Comparison of ENCODE assay signal across 16 cellular contexts in genomic region chr16:9238346-9238745, GRCh38.
DNase-seq lines count a peak whose midpoint lies in the region; ATAC-seq and TF ChIP-seq lines count a peak whose summit lies in the region.
"Had no signal": no experiment of that assay in that cellular context is flagged by ENCODE, and none has a peak within 500 bp of the region (broad histone marks: within the 10 kb centered on the region; RNA-seq: fewer than 3 reads in every experiment).

No MANE protein-coding gene starts in this region.

- H3K4me3 Mint-ChIP-seq in WTC11 = no peak overlapping the region
- H3K4me3 Mint-ChIP-seq: B cell; CD4-positive, alpha-beta T cell; CD8-positive, alpha-beta T cell had no signal

- peaks cover 19% of the 10 kb centered on the region for H3K9me3 Mint-ChIP-seq in WTC11
- H3K9me3 Mint-ChIP-seq: CD4-positive, alpha-beta T cell had no signal

- ATAC-seq in GM19351 (IDR thresholded peaks at IDR 0.05; ENCODE audit: unreplicated experiment) (no peak), WTC11 (no peak)
- ATAC-seq: A549; CD8-positive, alpha-beta T cell had no signal

- CTCF ChIA-PET in WTC11 (lab: Charles Lee) = interaction anchor here (1.6 kb wide), 1 partner anchor 18 kb away, joined by 3 read pairs; no protein-coding TSS in a partner anchor

- DNase-seq in ELF-1 (ENCODE audit: low read depth, low spot score) = peak; percentile 25
- peak; percentile 30 for DNase-seq in NCI-H69 (lab: John Stamatoyannopoulos, UW)
- DNase-seq in cerebellum (ENCODE audit: low spot score) = peak; percentile 59
- DNase-seq in pons (ENCODE audit: low spot score) = peak; percentile 30
- no peak for DNase-seq in SW480 (ENCODE audit: low spot score)
- no peak for DNase-seq in WTC11 (ENCODE audit: low spot score)
- DNase-seq: AML-193; Caco-2; Calu3; CD4-positive, alpha-beta T cell; CD8-positive, alpha-beta T cell; DMS79 treated with DMSO at 0.1 percent for 48 hours; GF-D8 had no signal

- peaks cover 3% of the 10 kb centered on the region; the same call in 1 of the 2 replicates for H3K36me3 Mint-ChIP-seq in WTC11
- H3K36me3 Mint-ChIP-seq: CD8-positive, alpha-beta T cell had no signal

- H3K27ac Mint-ChIP-seq in WTC11 = no peak overlapping the region
- H3K27ac Mint-ChIP-seq: B cell; CD4-positive, alpha-beta T cell; CD8-positive, alpha-beta T cell had no signal

- no peak for TF ChIP-seq CTCF in WTC11 (IDR thresholded peaks at IDR 0.05)

- no peaks in the 10 kb centered on the region for H3K4me1 Mint-ChIP-seq in WTC11
- H3K4me1 Mint-ChIP-seq: B cell had no signal

- POLR2A ChIA-PET in WTC11 (lab: Charles Lee) = no interaction called here

- no peaks in the 10 kb centered on the region; the same call in 1 of the 2 replicates for H3K27me3 Mint-ChIP-seq in WTC11 (ENCODE audit: low read depth)

TF ChIP-seq in WTC11, 78 proteins besides CTCF, POLR2A, EP300 and RAD21:
- TF ChIP-seq ZNF423 (CRISPR knock-in tag; IDR thresholded peaks at IDR 0.05) = no peak
- TF ChIP-seq, protein P1, sequence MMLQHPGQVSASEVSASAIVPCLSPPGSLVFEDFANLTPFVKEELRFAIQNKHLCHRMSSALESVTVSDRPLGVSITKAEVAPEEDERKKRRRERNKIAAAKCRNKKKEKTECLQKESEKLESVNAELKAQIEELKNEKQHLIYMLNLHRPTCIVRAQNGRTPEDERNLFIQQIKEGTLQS (CRISPR knock-in tag; conservative IDR thresholded peaks at IDR 0.05) = no peak
TF ChIP-seq in WTC11: peak in this region for 0.

Comparison
In these comparisons a context has a peak if more than half of its experiments do, and no peak if none do; other contexts are left out.
1. DNase-seq: peak in ELF-1 (single experiment), NCI-H69 (single experiment), cerebellum (single experiment) and pons (single experiment); none in SW480 (single experiment) and WTC11 (single experiment).